16 cellular contexts compared by ENCODE assay signal in genomic region chr21:29430030-29430429, GRCh38.
DNase-seq lines count a peak whose midpoint lies in the region; ATAC-seq and TF ChIP-seq lines count a peak whose summit lies in the region.
"Had no signal": no experiment of that assay in that cellular context is flagged by ENCODE, and none has a peak within 500 bp of the region (broad histone marks: within the 10 kb centered on the region; RNA-seq: fewer than 3 reads in every experiment).

No MANE protein-coding gene starts in this region.

- H3K4me3 Mint-ChIP-seq in WTC11: no peak overlapping the region
- H3K4me3 Mint-ChIP-seq: CD4-positive, CD25-positive, alpha-beta regulatory T cell; CD8-positive, alpha-beta memory T cell; GM23338; HFFc6 had no signal

- no peak overlapping the region for H4K8ac ChIP-seq in mesenchymal stem cell (ENCODE audit: low read length)
- no peak overlapping the region for H4K8ac ChIP-seq in neuronal stem cell (ENCODE audit: low read depth, low read length)

- H3K4me1 ChIP-seq in mesenchymal stem cell (ENCODE audit: control insufficient read depth, insufficient read depth, low read depth, low read length) (no peaks in the 10 kb centered on the region), neuronal stem cell (ENCODE audit: control insufficient read depth in 2 of 2, insufficient read depth in 1 of 2, low read depth in 1 of 2, low read length in 2 of 2) (peaks cover 0 to 8% of the 10 kb centered on the region in 2 donors)
- H3K4me1 ChIP-seq: BE2C had no signal

- H3K18ac ChIP-seq in mesenchymal stem cell (ENCODE audit: low read depth in 1 of 2, low read length in 2 of 2) (no peak overlapping the region), neuronal stem cell (ENCODE audit: low read length) (no peak overlapping the region)

- POLR2A ChIA-PET in WTC11 (lab: Charles Lee): no interaction called here

- H3K4me3 ChIP-seq in mesenchymal stem cell (ENCODE audit: insufficient read depth in 1 of 2, low read depth in 1 of 2, low read length in 2 of 2) (no peak overlapping the region), neuronal stem cell (ENCODE audit: low read length in 2 of 2) (no peak overlapping the region)
- H3K4me3 ChIP-seq: GM23338 had no signal

- H3K27me3 Mint-ChIP-seq in WTC11 (ENCODE audit: low read depth): no peaks in the 10 kb centered on the region
- H3K27me3 Mint-ChIP-seq: CD4-positive, CD25-positive, alpha-beta regulatory T cell; CD8-positive, alpha-beta memory T cell had no signal

- H3K27ac ChIP-seq in mesenchymal stem cell (ENCODE audit: low read length, poor library complexity, severe bottlenecking): no peak overlapping the region
- peak overlapping the region; percentile 7 for H3K27ac ChIP-seq in neuronal stem cell (replicated peaks; ENCODE audit: low read length)
- H3K27ac ChIP-seq: HL-60 had no signal

- H2BK15ac ChIP-seq in mesenchymal stem cell (ENCODE audit: low read depth, poor library complexity, severe bottlenecking): no peak overlapping the region
- H2BK15ac ChIP-seq in neuronal stem cell (ENCODE audit: low read length): no peak overlapping the region

- no peaks in the 10 kb centered on the region for H3K9me3 Mint-ChIP-seq in WTC11
- H3K9me3 Mint-ChIP-seq: CD8-positive, alpha-beta memory T cell; GM23338; HFFc6 had no signal

- H4K91ac ChIP-seq in mesenchymal stem cell (ENCODE audit: low read length) (no peak overlapping the region), neuronal stem cell (ENCODE audit: low read depth, low read length, poor library complexity) (no peak overlapping the region)

- H3K14ac ChIP-seq in mesenchymal stem cell (ENCODE audit: low read length in 2 of 2) (no peak overlapping the region), neuronal stem cell (ENCODE audit: low read length) (no peak overlapping the region)

- H3K23ac ChIP-seq in mesenchymal stem cell (ENCODE audit: low read length in 2 of 2): no peak overlapping the region
- no peak overlapping the region for H3K23ac ChIP-seq in neuronal stem cell (ENCODE audit: low read depth, low read length, poor library complexity)

- peaks cover 3% of the 10 kb centered on the region for H3K79me1 ChIP-seq in mesenchymal stem cell (replicated peaks; ENCODE audit: low read length, poor library complexity, severe bottlenecking)
- H3K79me1 ChIP-seq in neuronal stem cell (ENCODE audit: low read depth, low read length): no peaks in the 10 kb centered on the region

- WGBS in mesenchymal stem cell: 100% methylated on average over 4 of the region's 4 CpGs
- WGBS in neuronal stem cell (ENCODE audit: extremely low coverage in 2 of 2, insufficient read length in 2 of 2, insufficient replicate concordance in 1 of 2), 2 donors: no CpG with 5 or more reads among the region's 4 CpGs

- no peaks in the 10 kb centered on the region for H3K9me3 ChIP-seq in mesenchymal stem cell (ENCODE audit: control insufficient read depth, low read length)
- no peaks in the 10 kb centered on the region for H3K9me3 ChIP-seq in neuronal stem cell (replicated peaks in 1 of 2; ENCODE audit: control insufficient read depth in 2 of 2, insufficient read depth in 1 of 2, low read depth in 1 of 2, low read length in 2 of 2)
- H3K9me3 ChIP-seq: BE2C had no signal

- H2AFZ ChIP-seq in mesenchymal stem cell (ENCODE audit: low read depth, low read length): no peak overlapping the region
- no peak overlapping the region for H2AFZ ChIP-seq in neuronal stem cell (ENCODE audit: low read length)
- H2AFZ ChIP-seq: GM23338 had no signal

- H2BK12ac ChIP-seq in mesenchymal stem cell (ENCODE audit: low read length in 2 of 2) (no peak overlapping the region), neuronal stem cell (ENCODE audit: low read length) (no peak overlapping the region)

- DNase-seq in NCI-H69 (lab: John Stamatoyannopoulos, UW) (peak; percentile 26), WTC11 (ENCODE audit: low spot score) (no peak), mesenchymal stem cell (no peak), neuronal stem cell (ENCODE audit: low spot score) (no peak), retina (no peak), inferior parietal cortex (ENCODE audit: extremely low spot score) (no peak)
- DNase-seq: BE2C; C1 segment of cervical spinal cord; CD4-positive, CD25-positive, alpha-beta regulatory T cell; CD8-positive, alpha-beta memory T cell; COR-L47; HCEC 1CT; HFFc6 had no signal

- no peak for TF ChIP-seq CTCF in WTC11 (IDR thresholded peaks at IDR 0.05)

- H3K27ac Mint-ChIP-seq in WTC11: peak overlapping the region; percentile 38; the same call in 1 of the 2 replicates
- H3K27ac Mint-ChIP-seq: GM23338, HFFc6 had no signal

- no peaks in the 10 kb centered on the region for H3K36me3 ChIP-seq in mesenchymal stem cell (ENCODE audit: control insufficient read depth in 1 of 2, insufficient read depth in 2 of 2, low read depth in 1 of 2, low read length in 2 of 2)
- no peaks in the 10 kb centered on the region for H3K36me3 ChIP-seq in neuronal stem cell (replicated peaks in 1 of 2; ENCODE audit: control insufficient read depth in 2 of 2, insufficient read depth in 2 of 2, low read length in 2 of 2)
- H3K36me3 ChIP-seq: BE2C had no signal

- H3K9ac ChIP-seq in mesenchymal stem cell (ENCODE audit: low read length) (no peak overlapping the region), neuronal stem cell (ENCODE audit: low read depth, low read length, poor library complexity) (no peak overlapping the region)

- H2BK120ac ChIP-seq in mesenchymal stem cell (ENCODE audit: low read depth, low read length) (no peak overlapping the region), neuronal stem cell (ENCODE audit: low read depth, low read length) (no peak overlapping the region)

- ATAC-seq in WTC11 (no peak), HG02759 (IDR thresholded peaks at IDR 0.05; ENCODE audit: unreplicated experiment) (no peak)
- ATAC-seq: GM23338 had no signal

- CTCF ChIA-PET in WTC11 (lab: Charles Lee): no interaction called here

- H3K27me3 ChIP-seq in mesenchymal stem cell (ENCODE audit: control insufficient read depth in 1 of 2, insufficient read depth in 1 of 2, low read length in 2 of 2): no peaks in the 10 kb centered on the region
- no peaks in the 10 kb centered on the region for H3K27me3 ChIP-seq in neuronal stem cell (ENCODE audit: control insufficient read depth in 3 of 3, insufficient read depth in 3 of 3, low read depth in 1 of 3, low read length in 3 of 3)
- H3K27me3 ChIP-seq: BE2C had no signal

- H3K4me1 Mint-ChIP-seq in WTC11: peaks cover 18% of the 10 kb centered on the region

- H3K4me2 ChIP-seq in mesenchymal stem cell (ENCODE audit: low read length, poor library complexity, severe bottlenecking) (no peak overlapping the region), neuronal stem cell (ENCODE audit: insufficient read depth, low read length, poor library complexity, severe bottlenecking) (no peak overlapping the region)
- H3K4me2 ChIP-seq: GM23338 had no signal

- no peaks in the 10 kb centered on the region for H3K36me3 Mint-ChIP-seq in WTC11

- H2AK5ac ChIP-seq in mesenchymal stem cell (ENCODE audit: low read length, severe bottlenecking): peak overlapping the region; percentile 40
- no peak overlapping the region for H2AK5ac ChIP-seq in neuronal stem cell (ENCODE audit: low read depth, low read length)

- H2BK5ac ChIP-seq in mesenchymal stem cell (ENCODE audit: low read depth, low read length, poor library complexity, severe bottlenecking) (no peak overlapping the region), neuronal stem cell (ENCODE audit: low read length) (no peak overlapping the region)

- H3K4ac ChIP-seq in mesenchymal stem cell (ENCODE audit: low read depth in 1 of 2, low read length in 2 of 2) (no peak overlapping the region), neuronal stem cell (ENCODE audit: low read length) (no peak overlapping the region)

TF ChIP-seq in WTC11, 78 proteins besides CTCF, POLR2A, EP300 and RAD21 (continues in another document):
- TF ChIP-seq, protein P1, sequence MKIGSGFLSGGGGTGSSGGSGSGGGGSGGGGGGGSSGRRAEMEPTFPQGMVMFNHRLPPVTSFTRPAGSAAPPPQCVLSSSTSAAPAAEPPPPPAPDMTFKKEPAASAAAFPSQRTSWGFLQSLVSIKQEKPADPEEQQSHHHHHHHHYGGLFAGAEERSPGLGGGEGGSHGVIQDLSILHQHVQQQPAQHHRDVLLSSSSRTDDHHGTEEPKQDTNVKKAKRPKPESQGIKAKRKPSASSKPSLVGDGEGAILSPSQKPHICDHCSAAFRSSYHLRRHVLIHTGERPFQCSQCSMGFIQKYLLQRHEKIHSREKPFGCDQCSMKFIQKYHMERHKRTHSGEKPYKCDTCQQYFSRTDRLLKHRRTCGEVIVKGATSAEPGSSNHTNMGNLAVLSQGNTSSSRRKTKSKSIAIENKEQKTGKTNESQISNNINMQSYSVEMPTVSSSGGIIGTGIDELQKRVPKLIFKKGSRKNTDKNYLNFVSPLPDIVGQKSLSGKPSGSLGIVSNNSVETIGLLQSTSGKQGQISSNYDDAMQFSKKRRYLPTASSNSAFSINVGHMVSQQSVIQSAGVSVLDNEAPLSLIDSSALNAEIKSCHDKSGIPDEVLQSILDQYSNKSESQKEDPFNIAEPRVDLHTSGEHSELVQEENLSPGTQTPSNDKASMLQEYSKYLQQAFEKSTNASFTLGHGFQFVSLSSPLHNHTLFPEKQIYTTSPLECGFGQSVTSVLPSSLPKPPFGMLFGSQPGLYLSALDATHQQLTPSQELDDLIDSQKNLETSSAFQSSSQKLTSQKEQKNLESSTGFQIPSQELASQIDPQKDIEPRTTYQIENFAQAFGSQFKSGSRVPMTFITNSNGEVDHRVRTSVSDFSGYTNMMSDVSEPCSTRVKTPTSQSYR (CRISPR knock-in tag; IDR thresholded peaks at IDR 0.05): no peak
- TF ChIP-seq, protein P2, sequence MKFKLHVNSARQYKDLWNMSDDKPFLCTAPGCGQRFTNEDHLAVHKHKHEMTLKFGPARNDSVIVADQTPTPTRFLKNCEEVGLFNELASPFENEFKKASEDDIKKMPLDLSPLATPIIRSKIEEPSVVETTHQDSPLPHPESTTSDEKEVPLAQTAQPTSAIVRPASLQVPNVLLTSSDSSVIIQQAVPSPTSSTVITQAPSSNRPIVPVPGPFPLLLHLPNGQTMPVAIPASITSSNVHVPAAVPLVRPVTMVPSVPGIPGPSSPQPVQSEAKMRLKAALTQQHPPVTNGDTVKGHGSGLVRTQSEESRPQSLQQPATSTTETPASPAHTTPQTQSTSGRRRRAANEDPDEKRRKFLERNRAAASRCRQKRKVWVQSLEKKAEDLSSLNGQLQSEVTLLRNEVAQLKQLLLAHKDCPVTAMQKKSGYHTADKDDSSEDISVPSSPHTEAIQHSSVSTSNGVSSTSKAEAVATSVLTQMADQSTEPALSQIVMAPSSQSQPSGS (CRISPR knock-in tag; IDR thresholded peaks at IDR 0.05; ENCODE audit: borderline replicate concordance, low read depth): no peak
- TF ChIP-seq ZBTB43 (CRISPR knock-in tag; IDR thresholded peaks at IDR 0.05): no peak
